8 cellular contexts compared by ENCODE assay signal in the genomic region with DNA sequence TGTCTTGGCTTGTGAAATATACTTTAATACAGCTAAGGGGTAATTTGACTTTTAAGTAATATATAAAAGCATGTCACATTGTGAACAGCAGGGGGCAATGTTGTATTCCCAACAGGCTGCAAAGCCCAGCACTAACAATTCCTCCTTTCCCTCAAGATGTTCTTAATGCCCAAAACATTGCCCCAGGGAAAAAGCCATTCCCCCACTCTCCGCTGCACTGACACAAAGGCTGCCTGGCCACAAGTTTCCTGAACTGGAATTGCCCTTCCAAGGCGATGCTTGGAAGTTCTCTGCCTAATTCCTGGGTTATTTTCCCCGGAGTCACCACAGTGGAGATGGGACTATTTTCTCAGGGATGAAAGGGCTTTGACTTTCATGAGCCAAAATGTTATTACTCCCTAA. TPM values are rescaled to one million over a fixed set of nuclear protein-coding genes. Genes with fewer than 3 reads are reported as not detected.
DNase-seq lines count a peak whose midpoint lies in the region; ATAC-seq and TF ChIP-seq lines count a peak whose summit lies in the region.

No MANE protein-coding gene starts in this region.

- WGBS in stomach, 5 donors, result 37 to 52% (median 49%) methylated on average over 3 of the region's 3 CpGs

- in situ Hi-C loops in KBM-7 (cut with MboI; ENCODE audit: low pct_unique_long_range_greater_than_20kb, low sequenced_read_pairs), result loop anchor here (25.0 kb wide), 2 partner anchors 541 to 716 kb away; no protein-coding TSS in a partner anchor
- in situ Hi-C loops in T47D (cut with HindIII; ENCODE audit: low pct_unique_long_range_greater_than_20kb, low sequenced_read_pairs), result no loop called here

- DNase-seq in NOMO-1 (lab: John Stamatoyannopoulos, UW; ENCODE audit: unreplicated experiment in 2 of 2) (peak; percentile 23 to 41), NOMO-1 treated with dmso at 0.1 percent for 144 hours (lab: John Stamatoyannopoulos, UW; ENCODE audit: unreplicated experiment) (no peak), KBM-7 (peak; percentile 84), PC-9 (peak; percentile 80 to 82), T47D (ENCODE audit: low read depth in 1 of 2, low spot score in 1 of 2) (peak; percentile 34 to 78), inferior parietal cortex (ENCODE audit: extremely low spot score) (peak; percentile 79), stomach (no peak)

- H3K79me2 ChIP-seq in PC-9 (ENCODE audit: low read depth), result no peaks in the 10 kb centered on the region

- peak; percentile 89 for TF ChIP-seq CTCF in PC-9 (conservative IDR thresholded peaks at IDR 0.05)
- peak in 5 of 7 experiments; percentile 56 to 85 (median 76) for TF ChIP-seq CTCF in stomach (IDR thresholded peaks at IDR 0.05)

- no peak for TF ChIP-seq POLR2A in stomach (IDR thresholded peaks at IDR 0.05)

- no peak for TF ChIP-seq EP300 in stomach (IDR thresholded peaks at IDR 0.05)

- ATAC-seq in GM19395 (IDR thresholded peaks at IDR 0.05; ENCODE audit: unreplicated experiment), result no peak

- POLR2A ChIA-PET in PC-9 (lab: Charles Lee; ENCODE audit: unreplicated experiment), result interaction anchor here (0.5 to 0.6 kb wide), 6 partner anchors 283 to 986 kb away, joined by 3 to 13 read pairs (median 4); a partner anchor contains a TSS

- no peak overlapping the region for H2AFZ ChIP-seq in PC-9

- H3K27me3 ChIP-seq in PC-9 (ENCODE audit: insufficient read depth, low read depth), result no peaks in the 10 kb centered on the region
- H3K27me3 ChIP-seq in stomach, result no peaks in the 10 kb centered on the region

- no peaks in the 10 kb centered on the region for H3K9me3 ChIP-seq in PC-9 (ENCODE audit: insufficient read depth, low read depth)
- H3K9me3 ChIP-seq in stomach, result no peaks in the 10 kb centered on the region

- intact Hi-C loops in PC-9 (cut with micrococcal nuclease; ENCODE audit: unreplicated experiment) (loop anchor here (1.0 to 5.0 kb wide), 7 partner anchors 284 to 1096 kb away; no protein-coding TSS in a partner anchor), stomach (cut with DNase I; ENCODE audit: low total_unique reads) (loop anchor here (5.0 kb wide), 1 partner anchor 286 kb away; a partner anchor contains a TSS)

- BruUV-seq in PC-9 (replicated peaks; lab: Mats Ljungman, UMichigan), result no TSS peak

- H3K27ac ChIP-seq in PC-9 (no peak overlapping the region), stomach (peak overlapping the region in 2 of 5 donors; percentile 15 to 35)

- H3K4me1 ChIP-seq in PC-9 (replicated peaks; ENCODE audit: insufficient read depth) (peaks cover 9% of the 10 kb centered on the region), stomach (peaks cover 8 to 22% (median 12%) of the 10 kb centered on the region in 4 donors)

- H3K4me3 ChIP-seq in PC-9 (no peak overlapping the region), stomach (no peak overlapping the region)

- no peaks in the 10 kb centered on the region; the same call in 1 of the 2 replicates for H3K36me3 ChIP-seq in PC-9 (ENCODE audit: low read depth)
- H3K36me3 ChIP-seq in stomach, result peaks cover 9 to 73% (median 66%) of the 10 kb centered on the region in 4 donors

- H4K20me1 ChIP-seq in PC-9 (ENCODE audit: insufficient read depth), result no peaks in the 10 kb centered on the region

- CTCF ChIA-PET in PC-9 (lab: Charles Lee), result interaction anchor here (0.5 to 1.4 kb wide), 8 partner anchors 18 to 560 kb away, joined by 3 to 10 read pairs (median 3); a partner anchor contains a TSS

- peak overlapping the region; percentile 41 for H3K4me2 ChIP-seq in PC-9

- no peaks in the 10 kb centered on the region; the same call in 1 of the 2 replicates for H3F3A ChIP-seq in PC-9 (ENCODE audit: insufficient read depth, low read depth)

- H3K9me2 ChIP-seq in PC-9 (ENCODE audit: insufficient read depth), result no peaks in the 10 kb centered on the region

RNA-seq across cellular contexts. Expression of a gene that starts 27.2 kb away (rescaled TPM):
- 34.9 and 45.0 TPM in 2 replicates for total RNA-seq in PC-9 (2021)
- total RNA-seq in stomach, result 100 to 1,000 TPM in 2 of 5 donors, 10 to 100 TPM in 3; 20.2 to 176 (median 66.5) TPM
- polyA plus RNA-seq in stomach, result 1 to 10 TPM; 5.8 to 8.6 (median 6.7) TPM

RNA-seq across cellular contexts. Expression of a gene that starts 29.3 kb away (rescaled TPM):
- 33.1 and 42.4 TPM in 2 replicates for total RNA-seq in PC-9 (2021)
- total RNA-seq in stomach, result 10 to 100 TPM; 16.5 to 97.9 (median 20.4) TPM
- 10 to 100 TPM; 23.7 to 42.8 (median 37.4) TPM for polyA plus RNA-seq in stomach

Comparison
In these comparisons a context has a peak if more than half of its experiments do, and no peak if none do; other contexts are left out.
1. DNase-seq: peak in NOMO-1 (2 of 2), KBM-7 (single experiment), PC-9 (2 of 2), T47D (2 of 2) and inferior parietal cortex (single experiment); none in NOMO-1 treated with dmso at 0.1 percent for 144 hours (single experiment) and stomach (single experiment).